9 cellular contexts compared by ENCODE assay signal in genomic region chr1:39106949-39107740, GRCh38.
DNase-seq lines count a peak whose midpoint lies in the region; TF ChIP-seq lines count a peak whose summit lies in the region.
"Had no signal": no experiment of that assay in that cellular context is flagged by ENCODE, and none has a peak within 500 bp of the region (broad histone marks: within the 10 kb centered on the region; RNA-seq: fewer than 3 reads in every experiment).

No MANE protein-coding gene starts in this region.

- intact Hi-C loops in cardiac septum (cut with DNase I), result loop anchor here (5.0 kb wide), 1 partner anchor 300 kb away; no protein-coding TSS in a partner anchor
- intact Hi-C loops in dendritic cell treated with granulocyte-macrophage colony-stimulating factor and Interleukin-4, amounts not matched to agents 40 ng/mL and 50 ng/mL, for 4 days (cut with micrococcal nuclease), result no loop called here
- intact Hi-C loops in activated CD4-positive, alpha-beta T cell treated with anti-CD3 and anti-CD28 coated beads, Interleukin-2, amount 10 ng/mL, durations not matched to agents 24 days and 14 days (cut with micrococcal nuclease), result loop anchor here (1.0 to 10.0 kb wide), 2 partner anchors 85 to 298 kb away; no protein-coding TSS in a partner anchor

- DNase-seq in right atrium auricular region (ENCODE audit: low spot score) (no peak), cardiac septum (ENCODE audit: low spot score) (no peak), mesenchymal stem cell (peak; percentile 57), LoVo (ENCODE audit: low spot score) (no peak), GM03348 (ENCODE audit: low spot score) (no peak), NCI-H2227 (lab: John Stamatoyannopoulos, UW; ENCODE audit: unreplicated experiment) (no peak)
- DNase-seq in activated CD4-positive, alpha-beta T cell treated with anti-CD3 and anti-CD28 coated beads, Interleukin-2, amount 10 ng/mL, durations not matched to agents 24 days and 14 days, result no peak

- H3K27ac ChIP-seq in right atrium auricular region, result peak overlapping the region; percentile 92 to 97
- H3K27ac ChIP-seq in mesenchymal stem cell (ENCODE audit: low read length, poor library complexity, severe bottlenecking), result peak overlapping the region; percentile 97

- H3K23ac ChIP-seq in mesenchymal stem cell (ENCODE audit: low read length in 2 of 2), result peak overlapping the region in 1 of 2 experiments; percentile 46

- H2BK12ac ChIP-seq in mesenchymal stem cell (ENCODE audit: low read length in 2 of 2), result peak overlapping the region in 1 of 2 experiments; percentile 45

- no peak overlapping the region for H4K91ac ChIP-seq in mesenchymal stem cell (ENCODE audit: low read length)

- H3K27me3 ChIP-seq in right atrium auricular region (no peaks in the 10 kb centered on the region), mesenchymal stem cell (ENCODE audit: control insufficient read depth in 1 of 2, insufficient read depth in 1 of 2, low read length in 2 of 2) (no peaks in the 10 kb centered on the region)

- H3K79me1 ChIP-seq in mesenchymal stem cell (replicated peaks; ENCODE audit: low read length, poor library complexity, severe bottlenecking), result no peaks in the 10 kb centered on the region

- peak overlapping the region in 1 of 2 experiments; percentile 87 for H3K14ac ChIP-seq in mesenchymal stem cell (ENCODE audit: low read length in 2 of 2)

- H3K4me1 Mint-ChIP-seq in dendritic cell treated with granulocyte-macrophage colony-stimulating factor and Interleukin-4, amounts not matched to agents 40 ng/mL and 50 ng/mL, for 4 days (ENCODE audit: low read depth), result peaks cover 51% of the 10 kb centered on the region
- H3K4me1 Mint-ChIP-seq in activated CD4-positive, alpha-beta T cell treated with anti-CD3 and anti-CD28 coated beads, Interleukin-2, amount 10 ng/mL, durations not matched to agents 24 days and 14 days, result peaks cover 32% of the 10 kb centered on the region

- no peak overlapping the region for H4K8ac ChIP-seq in mesenchymal stem cell (ENCODE audit: low read length)

- H2BK15ac ChIP-seq in mesenchymal stem cell (ENCODE audit: low read depth, poor library complexity, severe bottlenecking), result no peak overlapping the region

- H3K4me3 Mint-ChIP-seq in dendritic cell treated with granulocyte-macrophage colony-stimulating factor and Interleukin-4, amounts not matched to agents 40 ng/mL and 50 ng/mL, for 4 days, result no peak overlapping the region
- H3K4me3 Mint-ChIP-seq in activated CD4-positive, alpha-beta T cell treated with anti-CD3 and anti-CD28 coated beads, Interleukin-2, amount 10 ng/mL, durations not matched to agents 24 days and 14 days, result no peak overlapping the region

- peak overlapping the region; percentile 71 for H2BK5ac ChIP-seq in mesenchymal stem cell (ENCODE audit: low read depth, low read length, poor library complexity, severe bottlenecking)

- H3K4me3 ChIP-seq in right atrium auricular region (peak overlapping the region; percentile 77 to 86), mesenchymal stem cell (ENCODE audit: insufficient read depth in 1 of 2, low read depth in 1 of 2, low read length in 2 of 2) (peak overlapping the region; percentile 19 to 77)

- no peak for TF ChIP-seq CTCF in right atrium auricular region (IDR thresholded peaks at IDR 0.05)

- peak overlapping the region; percentile 62 for H3K4me2 ChIP-seq in mesenchymal stem cell (ENCODE audit: low read length, poor library complexity, severe bottlenecking)

- H3K27me3 Mint-ChIP-seq in dendritic cell treated with granulocyte-macrophage colony-stimulating factor and Interleukin-4, amounts not matched to agents 40 ng/mL and 50 ng/mL, for 4 days, result no peaks in the 10 kb centered on the region
- peaks cover 8% of the 10 kb centered on the region for H3K27me3 Mint-ChIP-seq in activated CD4-positive, alpha-beta T cell treated with anti-CD3 and anti-CD28 coated beads, Interleukin-2, amount 10 ng/mL, durations not matched to agents 24 days and 14 days

- H3K9me3 ChIP-seq in right atrium auricular region, result no peaks in the 10 kb centered on the region
- no peaks in the 10 kb centered on the region for H3K9me3 ChIP-seq in mesenchymal stem cell (ENCODE audit: control insufficient read depth, low read length)

- peak overlapping the region; percentile 86 for H3K27ac Mint-ChIP-seq in dendritic cell treated with granulocyte-macrophage colony-stimulating factor and Interleukin-4, amounts not matched to agents 40 ng/mL and 50 ng/mL, for 4 days
- no peak overlapping the region for H3K27ac Mint-ChIP-seq in activated CD4-positive, alpha-beta T cell treated with anti-CD3 and anti-CD28 coated beads, Interleukin-2, amount 10 ng/mL, durations not matched to agents 24 days and 14 days

- H3K4ac ChIP-seq in mesenchymal stem cell (ENCODE audit: low read depth in 1 of 2, low read length in 2 of 2), result peak overlapping the region in 1 of 2 experiments; percentile 99

- H3K36me3 ChIP-seq in right atrium auricular region (no peaks in the 10 kb centered on the region), mesenchymal stem cell (ENCODE audit: control insufficient read depth in 1 of 2, insufficient read depth in 2 of 2, low read depth in 1 of 2, low read length in 2 of 2) (no peaks in the 10 kb centered on the region)

- peak overlapping the region; percentile 60 for H2AK5ac ChIP-seq in mesenchymal stem cell (ENCODE audit: low read length, severe bottlenecking)

- peaks cover 3 to 68% of the 10 kb centered on the region in 2 donors for H3K4me1 ChIP-seq in right atrium auricular region
- peaks cover 13% of the 10 kb centered on the region for H3K4me1 ChIP-seq in mesenchymal stem cell (ENCODE audit: control insufficient read depth, insufficient read depth, low read depth, low read length)

- no peak overlapping the region for H2AFZ ChIP-seq in mesenchymal stem cell (ENCODE audit: low read depth, low read length)

- H3K9me3 Mint-ChIP-seq in dendritic cell treated with granulocyte-macrophage colony-stimulating factor and Interleukin-4, amounts not matched to agents 40 ng/mL and 50 ng/mL, for 4 days, result no peaks in the 10 kb centered on the region
- H3K9me3 Mint-ChIP-seq in activated CD4-positive, alpha-beta T cell treated with anti-CD3 and anti-CD28 coated beads, Interleukin-2, amount 10 ng/mL, durations not matched to agents 24 days and 14 days, result no peaks in the 10 kb centered on the region
- H3K9me3 Mint-ChIP-seq: CD4-positive, CD25-positive, alpha-beta regulatory T cell had no signal

- peak overlapping the region; percentile 29 for H2BK120ac ChIP-seq in mesenchymal stem cell (ENCODE audit: low read depth, low read length)

- peaks cover 9% of the 10 kb centered on the region for H3K36me3 Mint-ChIP-seq in dendritic cell treated with granulocyte-macrophage colony-stimulating factor and Interleukin-4, amounts not matched to agents 40 ng/mL and 50 ng/mL, for 4 days (ENCODE audit: low read depth)
- no peaks in the 10 kb centered on the region for H3K36me3 Mint-ChIP-seq in activated CD4-positive, alpha-beta T cell treated with anti-CD3 and anti-CD28 coated beads, Interleukin-2, amount 10 ng/mL, durations not matched to agents 24 days and 14 days (ENCODE audit: low read depth)
- H3K36me3 Mint-ChIP-seq: CD4-positive, CD25-positive, alpha-beta regulatory T cell had no signal

- H3K9ac ChIP-seq in mesenchymal stem cell (ENCODE audit: low read length), result peak overlapping the region; percentile 89

- WGBS in mesenchymal stem cell, result 3% methylated on average over 11 of the region's 11 CpGs

- H3K18ac ChIP-seq in mesenchymal stem cell (ENCODE audit: low read depth in 1 of 2, low read length in 2 of 2), result peak overlapping the region; percentile 37 to 38
